In genomic region chr17:16352303-16352837, GRCh38 we compare ENCODE assay signal across 8 cellular contexts. TPM values are rescaled to one million over a fixed set of nuclear protein-coding genes. Genes with fewer than 3 reads are reported as not detected.
DNase-seq lines count a peak whose midpoint lies in the region; ATAC-seq and TF ChIP-seq lines count a peak whose summit lies in the region.

No MANE protein-coding gene starts in this region.

- H3K36me3 Mint-ChIP-seq in naive B cell: no peaks in the 10 kb centered on the region

- TF ChIP-seq POLR2A in esophagus squamous epithelium (IDR thresholded peaks at IDR 0.05) (no peak), suprapubic skin (IDR thresholded peaks at IDR 0.05) (no peak)

- H3K36me3 ChIP-seq in esophagus squamous epithelium (peaks cover 0 to 16% (median 0%) of the 10 kb centered on the region in 3 donors), suprapubic skin (peaks cover 6% of the 10 kb centered on the region)

- no peak for TF ChIP-seq CTCF in esophagus squamous epithelium (IDR thresholded peaks at IDR 0.05)
- TF ChIP-seq CTCF in suprapubic skin (IDR thresholded peaks at IDR 0.05): no peak

- peak overlapping the region; percentile 84 to 97 (median 94) for H3K4me3 Mint-ChIP-seq in naive B cell

- no peaks in the 10 kb centered on the region for H3K27me3 Mint-ChIP-seq in naive B cell

- intact Hi-C loops in esophagus squamous epithelium (cut with DNase I): no loop called here

- H3K4me1 ChIP-seq in esophagus squamous epithelium (peaks cover 9 to 22% (median 9%) of the 10 kb centered on the region in 3 donors), suprapubic skin (peaks cover 17% of the 10 kb centered on the region)

- peak; percentile 13 for DNase-seq in NOMO-1 treated with DMSO at 0.1 percent for 48 hours (lab: John Stamatoyannopoulos, UW; ENCODE audit: unreplicated experiment)
- no peak for DNase-seq in NOMO-1 treated with dmso at 0.1 percent for 144 hours (lab: John Stamatoyannopoulos, UW; ENCODE audit: unreplicated experiment)
- DNase-seq in NCI-H524 (lab: John Stamatoyannopoulos, UW): peak; percentile 54 to 83
- DNase-seq in activated T-cell treated with anti-CD3 and anti-CD28 coated beads for 48 hours (ENCODE audit: low read depth): peak; percentile 41
- no peak for DNase-seq in esophagus squamous epithelium (lab: John Stamatoyannopoulos, UW)
- peak; percentile 2 for DNase-seq in naive B cell
- peak in 1 of 2 donors; percentile 69 for DNase-seq in suprapubic skin (ENCODE audit: low spot score in 2 of 2)

- H3K4me3 ChIP-seq in esophagus squamous epithelium: peak overlapping the region; percentile 47 to 75 (median 60)
- H3K4me3 ChIP-seq in suprapubic skin: peak overlapping the region; percentile 77

- peaks cover 6 to 14% (median 9%) of the 10 kb centered on the region in 3 donors for H3K4me1 Mint-ChIP-seq in naive B cell

- no peaks in the 10 kb centered on the region for H3K9me3 ChIP-seq in esophagus squamous epithelium
- H3K9me3 ChIP-seq in suprapubic skin: no peaks in the 10 kb centered on the region

- H3K9me3 Mint-ChIP-seq in naive B cell: no peaks in the 10 kb centered on the region

- H3K27ac Mint-ChIP-seq in naive B cell: peak overlapping the region; percentile 12 to 85 (median 56)

- H3K27ac ChIP-seq in esophagus squamous epithelium (peak overlapping the region in 2 of 4 donors; percentile 22 to 33), suprapubic skin (no peak overlapping the region)

- no peak for ATAC-seq in naive B cell (ENCODE audit: low read depth in 2 of 2)
- ATAC-seq in HG03432 (IDR thresholded peaks at IDR 0.05; ENCODE audit: unreplicated experiment): no peak

- WGBS in esophagus squamous epithelium, 2 donors: 2 to 3% methylated on average over 20 to 29 of the region's 37 CpGs
- 1% methylated on average over 37 of the region's 37 CpGs for WGBS in suprapubic skin

- no peak for TF ChIP-seq EP300 in suprapubic skin (IDR thresholded peaks at IDR 0.05)

- peaks cover 0 to 28% (median 0%) of the 10 kb centered on the region in 4 donors for H3K27me3 ChIP-seq in esophagus squamous epithelium
- H3K27me3 ChIP-seq in suprapubic skin: peaks cover 12% of the 10 kb centered on the region

RNA-seq across cellular contexts. Expression of gene CENPV, which starts 0.9 kb away (rescaled TPM):
- 1 to 10 TPM in 3 of 4 donors, under 1 TPM in 1; 0.56 to 5.1 (median 1.5) TPM for total RNA-seq in esophagus squamous epithelium
- 10 to 100 TPM; 13.3 to 34.2 (median 15.9) TPM for polyA plus RNA-seq in naive B cell (ENCODE audit: low read depth in 6 of 6)
- 1 to 10 TPM in 3 of 4 donors, under 1 TPM in 1; 0.70 to 3.7 (median 1.8) TPM for total RNA-seq in suprapubic skin

RNA-seq across cellular contexts. Expression of gene UBB, which starts 28.5 kb away (rescaled TPM):
- total RNA-seq in esophagus squamous epithelium (100 to 1,000 TPM; 360 to 590 (median 461) TPM), suprapubic skin (100 to 1,000 TPM; 469 to 764 (median 628) TPM)
- 1,000 to 10,000 TPM; 2,209 to 2,817 (median 2,696) TPM for polyA plus RNA-seq in naive B cell (ENCODE audit: low read depth in 6 of 6)

Comparison
In these comparisons a context has a peak if more than half of its experiments do, and no peak if none do; other contexts are left out.
1. DNase-seq: peak in NOMO-1 treated with DMSO at 0.1 percent for 48 hours (single experiment), NCI-H524 (2 of 2), activated T-cell treated with anti-CD3 and anti-CD28 coated beads for 48 hours (single experiment) and naive B cell (single experiment); none in NOMO-1 treated with dmso at 0.1 percent for 144 hours (single experiment) and esophagus squamous epithelium (single experiment).